In the genomic region with DNA sequence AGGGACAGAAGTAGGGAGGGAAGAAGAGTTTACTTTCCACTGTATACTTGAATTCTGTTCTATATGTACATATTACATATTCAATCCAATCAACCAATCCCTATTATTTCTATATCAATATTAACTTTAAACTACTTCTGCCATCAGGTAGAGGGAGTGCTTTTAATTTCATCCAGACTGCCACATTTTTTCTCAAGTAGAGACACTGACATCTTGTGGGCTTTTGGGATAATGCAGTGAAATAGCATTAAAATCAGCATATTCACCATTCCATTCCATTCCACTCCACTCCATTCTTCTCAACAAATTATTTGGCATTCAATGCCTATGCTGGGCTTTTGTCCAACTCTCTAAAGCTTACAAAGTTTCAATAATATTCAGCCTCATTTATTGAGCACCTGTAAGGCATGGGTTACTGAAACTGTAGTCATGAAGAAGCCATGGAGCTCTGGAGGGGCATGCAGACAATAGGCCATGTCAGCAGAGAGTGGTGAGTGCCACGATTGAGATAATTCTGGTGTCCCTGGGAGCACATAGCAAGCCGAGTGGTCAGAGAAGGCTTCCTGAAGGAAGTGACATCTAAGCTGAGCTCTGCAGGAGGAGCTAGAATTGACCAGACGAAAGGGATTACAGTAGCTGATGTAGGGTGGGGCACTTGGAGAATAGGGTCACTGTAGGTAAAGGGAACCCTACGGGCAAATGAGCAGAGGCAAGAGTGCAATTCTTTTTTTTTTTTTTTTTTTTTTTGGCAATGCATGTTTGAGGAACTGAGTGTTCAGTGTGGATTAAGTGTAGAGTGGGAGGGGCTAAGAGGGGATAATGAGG, we compare ENCODE assay signal across 8 cellular contexts. TPM values are rescaled to one million over a fixed set of nuclear protein-coding genes. Genes with fewer than 3 reads are reported as not detected.
DNase-seq lines count a peak whose midpoint lies in the region; ATAC-seq and TF ChIP-seq lines count a peak whose summit lies in the region.

No MANE protein-coding gene starts in this region.

- no peaks in the 10 kb centered on the region for H3K36me3 Mint-ChIP-seq in CD14-positive monocyte

- no peak overlapping the region for H3K4me3 ChIP-seq in ascending aorta

- peak overlapping the region; percentile 19 to 88 (median 75) for H3K27ac Mint-ChIP-seq in CD14-positive monocyte

- no peaks in the 10 kb centered on the region for H3K27me3 ChIP-seq in ascending aorta

- DNase-seq in CD14-positive monocyte (ENCODE audit: low spot score) (no peak), H4 (ENCODE audit: low spot score) (peak; percentile 67), NCI-H446 treated with DMSO at 0.1 percent for 48 hours (lab: John Stamatoyannopoulos, UW) (peak; percentile 71), ascending aorta (ENCODE audit: low spot score in 2 of 2) (no peak), iPS-NIHi11 (ENCODE audit: low spot score) (peak; percentile 72), superior temporal gyrus (ENCODE audit: extremely low spot score) (peak; percentile 77), T1000 (lab: John Stamatoyannopoulos, UW) (no peak)

- no peaks in the 10 kb centered on the region for H3K4me1 ChIP-seq in ascending aorta

- no peaks in the 10 kb centered on the region for H3K9me3 ChIP-seq in ascending aorta

- no peaks in the 10 kb centered on the region for H3K36me3 ChIP-seq in ascending aorta

- intact Hi-C loops in CD14-positive monocyte (cut with micrococcal nuclease) (no loop called here), ascending aorta (cut with DNase I) (no loop called here)

- TF ChIP-seq CTCF in CD14-positive monocyte (IDR thresholded peaks at IDR 0.05): peak; percentile 83
- TF ChIP-seq CTCF in ascending aorta (IDR thresholded peaks at IDR 0.05): peak; percentile 49 to 72 (median 65)

- peaks cover 0 to 7% (median 2%) of the 10 kb centered on the region in 3 donors for H3K27me3 Mint-ChIP-seq in CD14-positive monocyte (ENCODE audit: low read depth in 3 of 3)

- ATAC-seq in HG02571 (IDR thresholded peaks at IDR 0.05; ENCODE audit: unreplicated experiment): no peak

- peak overlapping the region; percentile 42 to 44 for H3K4me3 Mint-ChIP-seq in CD14-positive monocyte

- H3K27ac ChIP-seq in ascending aorta: no peak overlapping the region

- peaks cover 40% of the 10 kb centered on the region for H3K4me1 Mint-ChIP-seq in CD14-positive monocyte

- H3K9me3 Mint-ChIP-seq in CD14-positive monocyte: peaks cover 3 to 10% (median 7%) of the 10 kb centered on the region in 7 donors

RNA-seq across cellular contexts. Expression of gene CLPB, which starts 12.8 kb away (rescaled TPM):
- 10 to 100 TPM; 15.8 to 17.7 TPM for polyA plus RNA-seq in CD14-positive monocyte
- 31.6 and 35.5 TPM in 2 replicates for total RNA-seq in H4 (2014; rRNA removed; shearing (Covaris generic))
- total RNA-seq in ascending aorta: 8.1 TPM

Comparison
In these comparisons a context has a peak if more than half of its experiments do, and no peak if none do; other contexts are left out.
1. DNase-seq: peak in H4 (single experiment), NCI-H446 treated with DMSO at 0.1 percent for 48 hours (single experiment), iPS-NIHi11 (single experiment) and superior temporal gyrus (single experiment); none in CD14-positive monocyte (single experiment), ascending aorta (0 of 2) and T1000 (single experiment).